ENCODE assay signal across 16 cellular contexts in the genomic region with DNA sequence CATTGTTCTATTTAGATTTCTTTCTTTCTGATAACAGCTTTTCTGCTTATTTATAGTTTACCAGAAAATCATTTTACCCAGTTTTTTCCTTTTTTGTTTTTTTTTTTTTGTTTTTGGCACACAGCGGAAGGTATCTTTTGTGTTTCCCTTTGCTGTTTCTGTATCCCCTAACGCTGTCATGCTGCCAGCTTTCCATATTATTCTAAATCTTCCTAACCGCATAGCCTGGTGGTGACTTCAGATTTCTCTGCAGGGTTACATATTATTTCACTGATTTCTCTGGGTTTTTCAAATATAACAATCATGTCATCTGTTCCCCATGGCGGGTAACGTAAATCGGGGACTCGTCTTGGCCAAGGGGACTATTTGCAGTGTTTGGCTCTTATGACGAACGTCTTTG. TPM values are rescaled to one million over a fixed set of nuclear protein-coding genes. Genes with fewer than 3 reads are reported as not detected.
DNase-seq lines count a peak whose midpoint lies in the region; ATAC-seq and TF ChIP-seq lines count a peak whose summit lies in the region.
"Had no signal": no experiment of that assay in that cellular context is flagged by ENCODE, and none has a peak within 500 bp of the region (broad histone marks: within the 10 kb centered on the region; RNA-seq: fewer than 3 reads in every experiment).

No MANE protein-coding gene starts in this region.

- no peaks in the 10 kb centered on the region for H3K9me3 ChIP-seq in CD4-positive, alpha-beta memory T cell (ENCODE audit: control insufficient read depth in 1 of 2, low read length in 2 of 2)
- H3K9me3 ChIP-seq: A549, BE2C, Caco-2, HAP-1 had no signal

- intact Hi-C loops in CD4-positive, alpha-beta memory T cell (cut with micrococcal nuclease), result no loop called here

- no peaks in the 10 kb centered on the region for H3K4me1 Mint-ChIP-seq in CD4-positive, alpha-beta memory T cell

- H3K4me3 ChIP-seq in astrocyte of the cerebellum (ENCODE audit: low read depth, low read length) (no peak overlapping the region), choroid plexus epithelial cell (ENCODE audit: low read depth, low read length) (no peak overlapping the region), fibroblast of the aortic adventitia (ENCODE audit: low read depth, low read length) (no peak overlapping the region)
- H3K4me3 ChIP-seq in CD4-positive, alpha-beta memory T cell (ENCODE audit: low read length in 2 of 2), result no peak overlapping the region
- H3K4me3 ChIP-seq: A549, HAP-1 had no signal

- H3K27me3 ChIP-seq in CD4-positive, alpha-beta memory T cell (ENCODE audit: insufficient read depth, low read length), result no peaks in the 10 kb centered on the region
- H3K27me3 ChIP-seq: BE2C had no signal

- TF ChIP-seq CTCF in astrocyte of the cerebellum (IDR thresholded peaks at IDR 0.05; ENCODE audit: low read depth, low read length, missing control alignments) (no peak), choroid plexus epithelial cell (conservative IDR thresholded peaks at IDR 0.05; ENCODE audit: low read depth, low read length) (no peak), fibroblast of the aortic adventitia (IDR thresholded peaks at IDR 0.05; ENCODE audit: insufficient read depth, low read length) (no peak)

- POLR2A ChIA-PET in CD4-positive, alpha-beta memory T cell (lab: Charles Lee; ENCODE audit: partially characterized antibody), result interaction anchor here (0.6 kb wide), 1 partner anchor 567 kb away, joined by 3 read pairs; no protein-coding TSS in a partner anchor

- peak; percentile 37 for DNase-seq in astrocyte of the cerebellum (ENCODE audit: low read depth)
- DNase-seq in choroid plexus epithelial cell (ENCODE audit: low read depth), result peak; percentile 54
- peak; percentile 7 for DNase-seq in fibroblast of the aortic adventitia (ENCODE audit: low read depth)
- DNase-seq in smooth muscle cell of the brain vasculature (ENCODE audit: low read depth, low spot score), result peak; percentile 17
- DNase-seq in NOMO-1 treated with dmso at 0.1 percent for 144 hours (lab: John Stamatoyannopoulos, UW; ENCODE audit: unreplicated experiment), result no peak
- no peak for DNase-seq in NCI-H345 treated with DMSO at 0.1 percent for 48 hours (lab: John Stamatoyannopoulos, UW; ENCODE audit: unreplicated experiment)
- DNase-seq in CD4-positive, alpha-beta memory T cell, result no peak
- DNase-seq: BE2C; Caco-2; CD8-positive, alpha-beta T cell; DND-41; GDM1 had no signal

- no peak overlapping the region for H3K27ac Mint-ChIP-seq in CD4-positive, alpha-beta memory T cell
- H3K27ac Mint-ChIP-seq: CD8-positive, alpha-beta T cell had no signal

- CTCF ChIA-PET in CD4-positive, alpha-beta memory T cell (lab: Charles Lee; ENCODE audit: partially characterized antibody), result no interaction called here

- no peak overlapping the region for H3K4me3 Mint-ChIP-seq in CD4-positive, alpha-beta memory T cell
- H3K4me3 Mint-ChIP-seq: CD8-positive, alpha-beta T cell had no signal

- H3K27ac ChIP-seq in CD4-positive, alpha-beta memory T cell (ENCODE audit: low read depth, low read length), result no peak overlapping the region
- H3K27ac ChIP-seq: A549, C4-2B had no signal

- ATAC-seq in GM19452 (IDR thresholded peaks at IDR 0.05; ENCODE audit: unreplicated experiment), result no peak
- ATAC-seq: A549; CD8-positive, alpha-beta T cell had no signal

- peaks cover 4% of the 10 kb centered on the region for H3K4me1 ChIP-seq in CD4-positive, alpha-beta memory T cell (ENCODE audit: insufficient read depth, low read length)
- H3K4me1 ChIP-seq: Caco-2, HAP-1 had no signal

- in situ Hi-C loops in astrocyte of the cerebellum (cut with HindIII; ENCODE audit: low sequenced_read_pairs), result no loop called here

- no peaks in the 10 kb centered on the region for H3K36me3 Mint-ChIP-seq in CD4-positive, alpha-beta memory T cell
- H3K36me3 Mint-ChIP-seq: CD8-positive, alpha-beta T cell had no signal

- H3K27me3 Mint-ChIP-seq in CD4-positive, alpha-beta memory T cell, result peaks cover 0 to 7% of the 10 kb centered on the region in 2 donors

- H3K9me3 Mint-ChIP-seq in CD4-positive, alpha-beta memory T cell, result no peaks in the 10 kb centered on the region
- H3K9me3 Mint-ChIP-seq: CD8-positive, alpha-beta T cell had no signal

- H3K36me3 ChIP-seq in CD4-positive, alpha-beta memory T cell (ENCODE audit: insufficient read depth, low read length), result no peaks in the 10 kb centered on the region
- H3K36me3 ChIP-seq: BE2C, HAP-1 had no signal

RNA-seq across cellular contexts. Expression of a gene that starts 4.0 kb away (rescaled TPM):
- 0.49 and 0.90 TPM in 2 replicates for total RNA-seq in fibroblast of the aortic adventitia (ENCODE audit: low replicate concordance)
- under 1 TPM; 0.36 to 0.76 TPM for total RNA-seq in CD4-positive, alpha-beta memory T cell
- polyA plus RNA-seq in CD4-positive, alpha-beta memory T cell, result under 1 TPM; 0.50 to 0.82 TPM

Comparison
In these comparisons a context has a peak if more than half of its experiments do, and no peak if none do; other contexts are left out.
1. DNase-seq: peak in astrocyte of the cerebellum (single experiment), choroid plexus epithelial cell (single experiment), fibroblast of the aortic adventitia (single experiment) and smooth muscle cell of the brain vasculature (single experiment); none in NOMO-1 treated with dmso at 0.1 percent for 144 hours (single experiment), NCI-H345 treated with DMSO at 0.1 percent for 48 hours (single experiment) and CD4-positive, alpha-beta memory T cell (0 of 5).